Comparison of ENCODE assay signal across 8 cellular contexts in the genomic region with DNA sequence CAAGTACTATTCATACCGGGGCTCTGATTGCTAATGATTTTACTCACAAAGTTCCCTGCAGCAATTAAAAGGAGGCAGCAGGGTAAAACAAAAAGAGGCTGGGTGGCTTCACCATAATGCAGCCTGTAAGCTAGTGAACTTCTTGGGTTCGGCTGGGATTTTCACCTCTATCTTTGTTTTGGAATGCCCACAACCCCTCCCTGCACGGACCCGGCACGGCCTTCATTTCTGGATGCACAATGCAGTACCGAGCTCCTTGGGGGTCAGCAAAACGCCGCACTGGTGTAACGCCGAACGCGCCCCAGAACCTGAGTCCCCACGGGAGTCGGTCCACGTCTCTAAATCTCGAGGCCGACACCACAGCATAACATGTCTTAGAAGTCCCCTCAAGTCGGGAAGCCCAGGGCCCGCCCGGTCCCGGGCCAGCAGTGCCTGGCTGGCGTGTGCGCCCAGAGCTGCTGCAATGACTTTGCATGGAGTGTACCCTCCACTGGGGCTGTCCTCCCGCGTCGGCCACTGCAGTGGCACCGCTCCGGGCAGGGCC. TPM values are rescaled to one million over a fixed set of nuclear protein-coding genes. Genes with fewer than 3 reads are reported as not detected.
DNase-seq lines count a peak whose midpoint lies in the region; ATAC-seq and TF ChIP-seq lines count a peak whose summit lies in the region.

No MANE protein-coding gene starts in this region.

- ATAC-seq in body of pancreas (peak; percentile 64), thoracic aorta (ENCODE audit: insufficient number of reproducible peaks, low FRiP score, low read depth) (peak; percentile 19), HG02571 (IDR thresholded peaks at IDR 0.05; ENCODE audit: unreplicated experiment) (no peak)

- intact Hi-C loops in body of pancreas (cut with DNase I) (no loop called here), lower leg skin (cut with DNase I; ENCODE audit: low total_unique reads) (no loop called here)

- TF ChIP-seq POLR2A in body of pancreas (IDR thresholded peaks at IDR 0.05) (no peak), lower leg skin (IDR thresholded peaks at IDR 0.05) (no peak)

- H3K4me1 ChIP-seq in body of pancreas (peaks cover 17% of the 10 kb centered on the region), thoracic aorta (ENCODE audit: control insufficient read depth in 1 of 2, low read depth in 2 of 2) (peaks cover 9 to 16% of the 10 kb centered on the region in 2 donors)

- no peaks in the 10 kb centered on the region for H3K9me3 ChIP-seq in body of pancreas
- no peaks in the 10 kb centered on the region for H3K9me3 ChIP-seq in thoracic aorta

- H3K36me3 ChIP-seq in body of pancreas (replicated peaks in 1 of 2; ENCODE audit: insufficient read depth in 1 of 2, low read depth in 2 of 2) (no peaks in the 10 kb centered on the region), thoracic aorta (no peaks in the 10 kb centered on the region)

- 0 to 1% methylated on average over 5 to 25 of the region's 28 CpGs for WGBS in body of pancreas, 2 donors
- WGBS in lower leg skin, 2 donors = 2% methylated on average over 9 to 17 of the region's 28 CpGs

- no peak for TF ChIP-seq CTCF in body of pancreas (IDR thresholded peaks at IDR 0.05)
- TF ChIP-seq CTCF in lower leg skin (IDR thresholded peaks at IDR 0.05) = no peak
- TF ChIP-seq CTCF in thoracic aorta (IDR thresholded peaks at IDR 0.05) = no peak

- in situ Hi-C loops in KBM-7 (cut with MboI; ENCODE audit: low pct_unique_long_range_greater_than_20kb, low sequenced_read_pairs) = no loop called here

- H3K4me3 ChIP-seq in body of pancreas = peak overlapping the region; percentile 63 to 69
- peak overlapping the region; percentile 86 for H3K4me3 ChIP-seq in lower leg skin (ENCODE audit: low read depth, poor library complexity, severe bottlenecking)
- H3K4me3 ChIP-seq in thoracic aorta = peak overlapping the region; percentile 98

- H3K27me3 ChIP-seq in body of pancreas (no peaks in the 10 kb centered on the region), thoracic aorta (replicated peaks; ENCODE audit: insufficient read depth) (no peaks in the 10 kb centered on the region)

- peak overlapping the region in 2 of 4 donors; percentile 48 to 70 for H3K27ac ChIP-seq in body of pancreas
- no peak overlapping the region for H3K27ac ChIP-seq in thoracic aorta

- DNase-seq in activated T-cell treated with anti-CD3 and anti-CD28 coated beads for 1 hour (ENCODE audit: low read depth) (peak; percentile 6), KBM-7 (peak; percentile 13), body of pancreas (peak in 2 of 4 donors; percentile 39 to 45), lower leg skin (ENCODE audit: low spot score in 2 of 2) (no peak), thoracic aorta (ENCODE audit: low spot score) (no peak)
- no peak for DNase-seq in activated T-cell treated with anti-CD3 and anti-CD28 coated beads, Interleukin-2, amount 50 U/mL, for 48 hours
- no peak for DNase-seq in central memory CD4-positive, alpha-beta T cell

RNA-seq across cellular contexts. Expression of a gene that starts 0.8 kb away (rescaled TPM):
- total RNA-seq in body of pancreas (10 to 100 TPM; 17.1 to 30.3 TPM), lower leg skin (10 to 100 TPM; 20.3 to 52.0 (median 26.0) TPM), thoracic aorta (10 to 100 TPM; 16.4 to 31.1 TPM)

RNA-seq across cellular contexts. Expression of a gene that starts 15.2 kb away (rescaled TPM):
- total RNA-seq in body of pancreas (not detected), lower leg skin (not detected), thoracic aorta (not detected)

RNA-seq across cellular contexts. Expression of a gene that starts 49.0 kb away (rescaled TPM):
- total RNA-seq in body of pancreas = 10 to 100 TPM; 23.1 to 48.1 TPM
- 10 to 100 TPM; 53.7 to 76.1 (median 62.6) TPM for total RNA-seq in lower leg skin
- 100 to 1,000 TPM in 1 of 2 donors, 10 to 100 TPM in 1; 91.6 to 153 TPM for total RNA-seq in thoracic aorta

Comparison
In these comparisons a context has a peak if more than half of its experiments do, and no peak if none do; other contexts are left out.
1. DNase-seq: peak in activated T-cell treated with anti-CD3 and anti-CD28 coated beads for 1 hour (single experiment) and KBM-7 (single experiment); none in activated T-cell treated with anti-CD3 and anti-CD28 coated beads, Interleukin-2, amount 50 U/mL, for 48 hours (0 of 2), lower leg skin (0 of 2), thoracic aorta (single experiment) and central memory CD4-positive, alpha-beta T cell (single experiment).
2. Peak in every context shown above with its lines, with median percentiles within 50 percentile points of each other: H3K4me3 ChIP-seq.